15 cellular contexts compared by ENCODE assay signal in genomic region chr2:48129256-48129950, GRCh38.
"Had no signal": no experiment of that assay in that cellular context is flagged by ENCODE, and none has a peak within 500 bp of the region (broad histone marks: within the 10 kb centered on the region; RNA-seq: fewer than 3 reads in every experiment).

No MANE protein-coding gene starts in this region.

- H3K9me3 Mint-ChIP-seq: activated CD4-positive, alpha-beta T cell treated with anti-CD3 and anti-CD28 coated beads, Interleukin-2, amount 10 ng/mL, durations not matched to agents 7 days and 5 days; endodermal cell; stimulated activated naive CD8-positive, alpha-beta T cell treated with anti-CD3 and anti-CD28 coated beads, Interleukin-15, amount 100 ng/mL, for 72 hours; type B pancreatic cell had no signal

- H3K4me3 ChIP-seq: ascending aorta, dorsolateral prefrontal cortex, psoas muscle, sigmoid colon had no signal

- DNase-seq: activated CD4-positive, alpha-beta T cell treated with anti-CD3 and anti-CD28 coated beads, Interleukin-2, amount 10 ng/mL, durations not matched to agents 7 days and 5 days; activated naive CD4-positive, alpha-beta T cell; activated T-cell treated with anti-CD3 and anti-CD28 coated beads for 4 hours; dorsolateral prefrontal cortex; endodermal cell; foreskin fibroblast; glutamatergic neuron; kidney glomerular epithelial cell; psoas muscle; sigmoid colon; stimulated activated CD4-positive, alpha-beta T cell treated with anti-CD3 and anti-CD28 coated beads, Interleukin-1b, Interleukin-23, amount 100 ng/mL, for 48 hours; stimulated activated naive CD8-positive, alpha-beta T cell treated with anti-CD3 and anti-CD28 coated beads, Interleukin-15, amount 100 ng/mL, for 72 hours had no signal

- H3K9me3 ChIP-seq: ascending aorta, psoas muscle, sigmoid colon had no signal

- H3K27me3 ChIP-seq: ascending aorta, dorsolateral prefrontal cortex, sigmoid colon had no signal

- H3K4me1 ChIP-seq: ascending aorta, psoas muscle had no signal

- H3K27me3 Mint-ChIP-seq: activated CD4-positive, alpha-beta T cell treated with anti-CD3 and anti-CD28 coated beads, Interleukin-2, amount 10 ng/mL, durations not matched to agents 7 days and 5 days; stimulated activated naive CD8-positive, alpha-beta T cell treated with anti-CD3 and anti-CD28 coated beads, Interleukin-15, amount 100 ng/mL, for 72 hours; type B pancreatic cell had no signal

- H3K27ac Mint-ChIP-seq: activated CD4-positive, alpha-beta T cell treated with anti-CD3 and anti-CD28 coated beads, Interleukin-2, amount 10 ng/mL, durations not matched to agents 7 days and 5 days; endodermal cell; stimulated activated naive CD8-positive, alpha-beta T cell treated with anti-CD3 and anti-CD28 coated beads, Interleukin-15, amount 100 ng/mL, for 72 hours; type B pancreatic cell had no signal

- H3K4me1 Mint-ChIP-seq: endodermal cell; neural crest cell; stimulated activated naive CD8-positive, alpha-beta T cell treated with anti-CD3 and anti-CD28 coated beads, Interleukin-15, amount 100 ng/mL, for 72 hours had no signal

- H3K27ac ChIP-seq: ascending aorta, psoas muscle, sigmoid colon had no signal

- H3K36me3 Mint-ChIP-seq: type B pancreatic cell had no signal

- H3K36me3 ChIP-seq: ascending aorta, sigmoid colon had no signal

- ATAC-seq: psoas muscle; stimulated activated naive CD8-positive, alpha-beta T cell treated with anti-CD3 and anti-CD28 coated beads, Interleukin-15, amount 100 ng/mL, for 72 hours had no signal

- H3K4me3 Mint-ChIP-seq: activated CD4-positive, alpha-beta T cell treated with anti-CD3 and anti-CD28 coated beads, Interleukin-2, amount 10 ng/mL, durations not matched to agents 7 days and 5 days; endodermal cell; neural crest cell; stimulated activated naive CD8-positive, alpha-beta T cell treated with anti-CD3 and anti-CD28 coated beads, Interleukin-15, amount 100 ng/mL, for 72 hours; type B pancreatic cell had no signal
